In genomic region chr9:91681461-91682305, GRCh38 we compare ENCODE assay signal across 8 cellular contexts.
DNase-seq lines count a peak whose midpoint lies in the region; ATAC-seq and TF ChIP-seq lines count a peak whose summit lies in the region.

No MANE protein-coding gene starts in this region.

- no peaks in the 10 kb centered on the region for H3K27me3 ChIP-seq in A673 (replicated peaks; ENCODE audit: insufficient read depth, low read depth, low read length, poor library complexity)

- peak; percentile 62 for ATAC-seq in GM18861 (IDR thresholded peaks at IDR 0.05; ENCODE audit: unreplicated experiment)

- peaks cover 8% of the 10 kb centered on the region for H3K4me1 ChIP-seq in A673 (ENCODE audit: insufficient read depth, low read length, poor library complexity, severe bottlenecking)

- CTCF ChIA-PET in A673 (lab: Charles Lee): interaction anchor here (0.5 to 0.6 kb wide), 2 partner anchors 136 to 767 kb away, joined by 3 to 9 read pairs; no protein-coding TSS in a partner anchor

- no peak overlapping the region for H3K4me3 ChIP-seq in A673 (ENCODE audit: low read depth, low read length, poor library complexity, severe bottlenecking)

- peak; percentile 97 for TF ChIP-seq CTCF in A673 (conservative IDR thresholded peaks at IDR 0.05; ENCODE audit: low read depth, low read length)

- no peak overlapping the region for H3K27ac ChIP-seq in A673 (ENCODE audit: low read depth, low read length, poor library complexity, severe bottlenecking)

- DNase-seq in A673 (ENCODE audit: low spot score): peak; percentile 87
- DNase-seq in NAMALWA (ENCODE audit: low spot score): peak; percentile 63
- peak; percentile 69 for DNase-seq in activated CD4-positive, CD25-positive, alpha-beta regulatory T cell treated with anti-CD3 and anti-CD28 coated beads, Interleukin-2, amount 50 U/mL, for 72 hours
- peak; percentile 59 for DNase-seq in cerebellar cortex (ENCODE audit: low spot score)
- DNase-seq in kidney tubule cell (ENCODE audit: low spot score): peak; percentile 70
- DNase-seq in stimulated activated CD4-positive, alpha-beta T cell treated with anti-CD3 and anti-CD28 coated beads, Interleukin-4, amount 100 ng/mL, for 24 hours: peak; percentile 70
- DNase-seq in NCI-H1417 treated with DMSO at 0.1 percent for 48 hours (lab: John Stamatoyannopoulos, UW): no peak

- intact Hi-C loops in A673 (cut with micrococcal nuclease; ENCODE audit: unreplicated experiment): loop anchor here (1.0 to 10.0 kb wide), 3 partner anchors 255 to 766 kb away; no protein-coding TSS in a partner anchor

- H3K9me3 ChIP-seq in A673 (ENCODE audit: low read depth, low read length, poor library complexity, severe bottlenecking): no peaks in the 10 kb centered on the region

- no TSS peak for BruUV-seq in A673 (replicated peaks; lab: Mats Ljungman, UMichigan)

- H3K36me3 ChIP-seq in A673 (ENCODE audit: insufficient read depth, low read length, poor library complexity, severe bottlenecking): no peaks in the 10 kb centered on the region

- POLR2A ChIA-PET in A673 (lab: Charles Lee; ENCODE audit: low non-redundant PET): no interaction called here
